In genomic region chr12:19227190-19227879, GRCh38 we compare ENCODE assay signal across 24 cellular contexts.
A peak's percentile ranks its signal among the peaks of the same experiment; 100 is the strongest.
DNase-seq lines count a peak whose midpoint lies in the region; ATAC-seq and TF ChIP-seq lines count a peak whose summit lies in the region.
"Had no signal": no experiment of that assay in that cellular context is flagged by ENCODE, and none has a peak within 500 bp of the region (broad histone marks: within the 10 kb centered on the region; RNA-seq: fewer than 3 reads in every experiment).

No MANE protein-coding gene starts in this region.

- H4K20me1 ChIP-seq in GM23338 (replicated peaks; ENCODE audit: insufficient read depth) (peaks cover 2% of the 10 kb centered on the region; the same call in 1 of the 2 replicates), hepatocyte (ENCODE audit: insufficient read depth, poor library complexity, severe bottlenecking) (no peaks in the 10 kb centered on the region), neural progenitor cell (ENCODE audit: low read depth) (peaks cover 12% of the 10 kb centered on the region)

- H3K4me1 ChIP-seq in GM23338 (ENCODE audit: insufficient read depth) (peaks cover 17% of the 10 kb centered on the region), hepatocyte (ENCODE audit: insufficient read depth) (peaks cover 8% of the 10 kb centered on the region), neural progenitor cell (peaks cover 36% of the 10 kb centered on the region)
- H3K4me1 ChIP-seq: prostate gland had no signal

- peaks cover 24% of the 10 kb centered on the region for H3K4me1 Mint-ChIP-seq in GM23338
- peaks cover 22% of the 10 kb centered on the region for H3K4me1 Mint-ChIP-seq in neural progenitor cell
- H3K4me1 Mint-ChIP-seq: activated T-helper 17 cell treated with anti-CD3 and anti-CD28 coated beads, Interleukin-2, amount 50 U/mL, for 72 hours; CD4-positive, alpha-beta memory T cell; T-cell had no signal

- H3F3A ChIP-seq in GM23338 (replicated peaks; ENCODE audit: low read depth), result no peaks in the 10 kb centered on the region
- H3F3A ChIP-seq in neural progenitor cell (ENCODE audit: low read depth), result peaks cover 36% of the 10 kb centered on the region

- H3K36me3 Mint-ChIP-seq in GM23338 (ENCODE audit: low read depth) (peaks cover 31% of the 10 kb centered on the region), neural progenitor cell (peaks cover 50% of the 10 kb centered on the region)
- H3K36me3 Mint-ChIP-seq: natural killer cell treated with Interleukin-12 subunit alpha and Interleukin-12 subunit beta and Interleukin-15 and Interleukin-18, amount 100 ng/mL, for 72 hours; T-cell had no signal

- H3K9me3 Mint-ChIP-seq in GM23338 (peaks cover 24% of the 10 kb centered on the region), neural progenitor cell (peaks cover 23% of the 10 kb centered on the region)
- H3K9me3 Mint-ChIP-seq: CD4-positive, alpha-beta memory T cell; natural killer cell treated with Interleukin-12 subunit alpha and Interleukin-12 subunit beta and Interleukin-15 and Interleukin-18, amount 100 ng/mL, for 72 hours; stimulated activated naive CD8-positive, alpha-beta T cell treated with anti-CD3 and anti-CD28 coated beads, Interleukin-15, Interleukin-2, amounts not matched to agents 100 ng/mL and 50 ng/mL, for 24 hours had no signal

- H3K4me3 Mint-ChIP-seq in GM23338 (no peak overlapping the region), neural progenitor cell (no peak overlapping the region)
- H3K4me3 Mint-ChIP-seq: activated T-helper 17 cell treated with anti-CD3 and anti-CD28 coated beads, Interleukin-2, amount 50 U/mL, for 72 hours; CD4-positive, alpha-beta memory T cell; natural killer cell treated with Interleukin-12 subunit alpha and Interleukin-12 subunit beta and Interleukin-15 and Interleukin-18, amount 100 ng/mL, for 72 hours; stimulated activated naive CD8-positive, alpha-beta T cell treated with anti-CD3 and anti-CD28 coated beads, Interleukin-15, Interleukin-2, amounts not matched to agents 100 ng/mL and 50 ng/mL, for 24 hours; T-cell had no signal

- WGBS in hepatocyte (ENCODE audit: low lambda C conversion rate, missing lambda C conversion rate), result 50% methylated on average over 2 of the region's 2 CpGs

- H3K27me3 Mint-ChIP-seq in GM23338 (ENCODE audit: insufficient read depth, low read depth, poor library complexity) (peaks cover 5% of the 10 kb centered on the region), neural progenitor cell (ENCODE audit: insufficient read depth, low read depth) (no peaks in the 10 kb centered on the region)
- H3K27me3 Mint-ChIP-seq: activated T-helper 17 cell treated with anti-CD3 and anti-CD28 coated beads, Interleukin-2, amount 50 U/mL, for 72 hours; CD4-positive, alpha-beta memory T cell; natural killer cell treated with Interleukin-12 subunit alpha and Interleukin-12 subunit beta and Interleukin-15 and Interleukin-18, amount 100 ng/mL, for 72 hours; stimulated activated naive CD8-positive, alpha-beta T cell treated with anti-CD3 and anti-CD28 coated beads, Interleukin-15, Interleukin-2, amounts not matched to agents 100 ng/mL and 50 ng/mL, for 24 hours; T-cell had no signal

- DNase-seq in GM23338 (ENCODE audit: low spot score), result peak; percentile 24
- DNase-seq in NCI-H69 (lab: John Stamatoyannopoulos, UW), result peak; percentile 9
- no peak for DNase-seq in hepatocyte (ENCODE audit: low spot score)
- peak; percentile 78 for DNase-seq in neural progenitor cell (ENCODE audit: low spot score)
- DNase-seq in cerebellar cortex (ENCODE audit: low spot score), result no peak
- DNase-seq in SK-N-DZ (ENCODE audit: low spot score), result no peak
- DNase-seq in DMS 273 (lab: John Stamatoyannopoulos, UW; ENCODE audit: unreplicated experiment), result no peak
- DNase-seq: activated CD4-positive, alpha-beta T cell treated with anti-CD3 and anti-CD28 coated beads for 4 hours; body of pancreas; CD4-positive, alpha-beta memory T cell; cortex of kidney; DMS79; HCEC 1CT; head of caudate nucleus; NCI-H1417; NCI-H2171 treated with DMSO at 0.1 percent for 48 hours; SHP77; stimulated activated CD4-positive, alpha-beta T cell treated with anti-CD3 and anti-CD28 coated beads, Interleukin-4, amount 100 ng/mL, for 24 hours; T-cell; transverse colon had no signal

- H3K27ac Mint-ChIP-seq in GM23338 (peak overlapping the region; percentile 74; the same call in 1 of the 2 replicates), neural progenitor cell (no peak overlapping the region)
- H3K27ac Mint-ChIP-seq: activated T-helper 17 cell treated with anti-CD3 and anti-CD28 coated beads, Interleukin-2, amount 50 U/mL, for 72 hours; CD4-positive, alpha-beta memory T cell; natural killer cell treated with Interleukin-12 subunit alpha and Interleukin-12 subunit beta and Interleukin-15 and Interleukin-18, amount 100 ng/mL, for 72 hours; stimulated activated naive CD8-positive, alpha-beta T cell treated with anti-CD3 and anti-CD28 coated beads, Interleukin-15, Interleukin-2, amounts not matched to agents 100 ng/mL and 50 ng/mL, for 24 hours; T-cell had no signal

- H2AFZ ChIP-seq in GM23338 (no peak overlapping the region), hepatocyte (no peak overlapping the region), neural progenitor cell (replicated peaks) (no peak overlapping the region)

- H3K9me2 ChIP-seq in GM23338 (ENCODE audit: insufficient read depth), result no peaks in the 10 kb centered on the region
- H3K9me2 ChIP-seq in hepatocyte (replicated peaks; ENCODE audit: insufficient read depth), result no peaks in the 10 kb centered on the region

- no peak overlapping the region for H3K9ac ChIP-seq in neural progenitor cell

- peak; percentile 58 for ATAC-seq in GM23338
- ATAC-seq: activated T-helper 17 cell treated with anti-CD3 and anti-CD28 coated beads, Interleukin-2, amount 50 U/mL, for 72 hours; body of pancreas; natural killer cell treated with Interleukin-12 subunit alpha and Interleukin-12 subunit beta and Interleukin-15 and Interleukin-18, amount 100 ng/mL, for 72 hours; T-cell had no signal

- TF ChIP-seq CTCF in GM23338 (conservative IDR thresholded peaks at IDR 0.05; ENCODE audit: low read depth in 2 of 2), result no peak
- no peak for TF ChIP-seq CTCF in hepatocyte (IDR thresholded peaks at IDR 0.05; ENCODE audit: poor library complexity)
- TF ChIP-seq CTCF in neural progenitor cell (IDR thresholded peaks at IDR 0.05), result no peak

- H3K4me3 ChIP-seq in GM23338 (no peak overlapping the region), hepatocyte (no peak overlapping the region), neural progenitor cell (peak overlapping the region; percentile 19)
- H3K4me3 ChIP-seq: body of pancreas, prostate gland, transverse colon had no signal

- H3K36me3 ChIP-seq in GM23338 (ENCODE audit: insufficient read depth), result no peaks in the 10 kb centered on the region; the same call in 1 of the 2 replicates
- no peaks in the 10 kb centered on the region for H3K36me3 ChIP-seq in hepatocyte (replicated peaks; ENCODE audit: insufficient read depth, low read depth)
- peaks cover 6% of the 10 kb centered on the region for H3K36me3 ChIP-seq in neural progenitor cell
- H3K36me3 ChIP-seq: prostate gland, transverse colon had no signal

- H3K4me2 ChIP-seq in GM23338 (0 out of 2 replicates have a peak overlapping the region, but pooled peaks have one; percentile 6), hepatocyte (peak overlapping the region; percentile 56), neural progenitor cell (peak overlapping the region; percentile 54)

- H3K27ac ChIP-seq in GM23338 (ENCODE audit: low read depth), result peak overlapping the region; percentile 6; the same call in 1 of the 2 replicates
- peak overlapping the region; percentile 20 for H3K27ac ChIP-seq in hepatocyte
- peak overlapping the region; percentile 84 for H3K27ac ChIP-seq in neural progenitor cell
- H3K27ac ChIP-seq: prostate gland, transverse colon had no signal

- H3K27me3 ChIP-seq in GM23338 (ENCODE audit: insufficient read depth) (no peaks in the 10 kb centered on the region), hepatocyte (no peaks in the 10 kb centered on the region), neural progenitor cell (no peaks in the 10 kb centered on the region)
- H3K27me3 ChIP-seq: body of pancreas, transverse colon had no signal

- H3K9me3 ChIP-seq in hepatocyte (ENCODE audit: low read depth) (no peaks in the 10 kb centered on the region), neural progenitor cell (ENCODE audit: low read depth) (peaks cover 6% of the 10 kb centered on the region)
- H3K9me3 ChIP-seq: body of pancreas, prostate gland, transverse colon had no signal

- H3K79me2 ChIP-seq in GM23338 (replicated peaks; ENCODE audit: insufficient read depth) (peaks cover 88% of the 10 kb centered on the region), hepatocyte (peaks cover 86% of the 10 kb centered on the region), neural progenitor cell (ENCODE audit: low read depth) (peaks cover 92% of the 10 kb centered on the region)

TF ChIP-seq in GM23338, 12 proteins besides CTCF, POLR2A, EP300 and RAD21 (continues in another document):
- no peak for TF ChIP-seq CREB1 (CRISPR knock-in tag; IDR thresholded peaks at IDR 0.05; ENCODE audit: low read depth)
- TF ChIP-seq, protein P1, sequence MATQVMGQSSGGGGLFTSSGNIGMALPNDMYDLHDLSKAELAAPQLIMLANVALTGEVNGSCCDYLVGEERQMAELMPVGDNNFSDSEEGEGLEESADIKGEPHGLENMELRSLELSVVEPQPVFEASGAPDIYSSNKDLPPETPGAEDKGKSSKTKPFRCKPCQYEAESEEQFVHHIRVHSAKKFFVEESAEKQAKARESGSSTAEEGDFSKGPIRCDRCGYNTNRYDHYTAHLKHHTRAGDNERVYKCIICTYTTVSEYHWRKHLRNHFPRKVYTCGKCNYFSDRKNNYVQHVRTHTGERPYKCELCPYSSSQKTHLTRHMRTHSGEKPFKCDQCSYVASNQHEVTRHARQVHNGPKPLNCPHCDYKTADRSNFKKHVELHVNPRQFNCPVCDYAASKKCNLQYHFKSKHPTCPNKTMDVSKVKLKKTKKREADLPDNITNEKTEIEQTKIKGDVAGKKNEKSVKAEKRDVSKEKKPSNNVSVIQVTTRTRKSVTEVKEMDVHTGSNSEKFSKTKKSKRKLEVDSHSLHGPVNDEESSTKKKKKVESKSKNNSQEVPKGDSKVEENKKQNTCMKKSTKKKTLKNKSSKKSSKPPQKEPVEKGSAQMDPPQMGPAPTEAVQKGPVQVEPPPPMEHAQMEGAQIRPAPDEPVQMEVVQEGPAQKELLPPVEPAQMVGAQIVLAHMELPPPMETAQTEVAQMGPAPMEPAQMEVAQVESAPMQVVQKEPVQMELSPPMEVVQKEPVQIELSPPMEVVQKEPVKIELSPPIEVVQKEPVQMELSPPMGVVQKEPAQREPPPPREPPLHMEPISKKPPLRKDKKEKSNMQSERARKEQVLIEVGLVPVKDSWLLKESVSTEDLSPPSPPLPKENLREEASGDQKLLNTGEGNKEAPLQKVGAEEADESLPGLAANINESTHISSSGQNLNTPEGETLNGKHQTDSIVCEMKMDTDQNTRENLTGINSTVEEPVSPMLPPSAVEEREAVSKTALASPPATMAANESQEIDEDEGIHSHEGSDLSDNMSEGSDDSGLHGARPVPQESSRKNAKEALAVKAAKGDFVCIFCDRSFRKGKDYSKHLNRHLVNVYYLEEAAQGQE (IDR thresholded peaks at IDR 0.05; ENCODE audit: unreplicated experiment), result no peak
- TF ChIP-seq ZNF114 (CRISPR knock-in tag; IDR thresholded peaks at IDR 0.05), result no peak

Comparison
In these comparisons a context has a peak if more than half of its experiments do, and no peak if none do; other contexts are left out.
1. DNase-seq: peak in GM23338 (single experiment), NCI-H69 (single experiment) and neural progenitor cell (single experiment); none in hepatocyte (single experiment), cerebellar cortex (single experiment), SK-N-DZ (single experiment) and DMS 273 (single experiment).
2. H3K27ac ChIP-seq: peak in every context shown above with its lines; median percentile 84 in neural progenitor cell; 20 in hepatocyte; 6 in GM23338.
3. H3K4me2 ChIP-seq: peak in every context shown above with its lines; median percentile 56 in hepatocyte; 54 in neural progenitor cell; 6 in GM23338.